In the genomic region with DNA sequence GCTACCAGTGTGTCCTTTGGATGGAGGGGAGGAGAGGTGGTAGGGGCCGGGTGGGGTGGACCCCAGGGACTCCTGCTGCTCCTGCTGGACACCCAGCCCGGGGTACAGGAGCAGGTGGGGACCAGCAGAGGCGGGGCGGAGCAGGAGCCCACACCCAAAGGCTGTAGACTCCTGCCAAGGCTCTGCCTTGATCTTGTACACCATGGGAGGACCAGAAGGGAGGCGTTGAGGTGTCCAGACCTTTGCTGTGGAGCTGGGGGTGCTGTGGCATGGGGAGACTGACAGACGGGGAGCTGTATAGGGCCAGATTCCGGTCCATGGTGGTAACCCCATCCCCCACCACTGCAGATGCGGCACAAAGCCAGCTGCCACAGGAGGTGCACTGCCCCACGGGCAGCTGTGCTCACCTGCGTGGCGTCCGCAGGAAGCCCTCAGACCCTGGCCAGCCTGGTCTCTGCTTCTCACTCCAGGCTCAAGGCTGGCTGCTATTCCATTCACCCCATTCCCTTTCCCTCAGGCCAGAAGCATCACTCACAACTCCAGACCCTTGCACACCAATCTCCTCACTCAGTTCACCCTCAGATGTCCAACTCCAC, we compare ENCODE assay signal across 1 cellular context.
TF ChIP-seq lines count a peak whose summit lies in the region.

No MANE protein-coding gene starts in this region.

TF ChIP-seq in WTC11, 78 proteins besides CTCF, POLR2A, EP300 and RAD21 (continued from another document):
- TF ChIP-seq, protein P1, sequence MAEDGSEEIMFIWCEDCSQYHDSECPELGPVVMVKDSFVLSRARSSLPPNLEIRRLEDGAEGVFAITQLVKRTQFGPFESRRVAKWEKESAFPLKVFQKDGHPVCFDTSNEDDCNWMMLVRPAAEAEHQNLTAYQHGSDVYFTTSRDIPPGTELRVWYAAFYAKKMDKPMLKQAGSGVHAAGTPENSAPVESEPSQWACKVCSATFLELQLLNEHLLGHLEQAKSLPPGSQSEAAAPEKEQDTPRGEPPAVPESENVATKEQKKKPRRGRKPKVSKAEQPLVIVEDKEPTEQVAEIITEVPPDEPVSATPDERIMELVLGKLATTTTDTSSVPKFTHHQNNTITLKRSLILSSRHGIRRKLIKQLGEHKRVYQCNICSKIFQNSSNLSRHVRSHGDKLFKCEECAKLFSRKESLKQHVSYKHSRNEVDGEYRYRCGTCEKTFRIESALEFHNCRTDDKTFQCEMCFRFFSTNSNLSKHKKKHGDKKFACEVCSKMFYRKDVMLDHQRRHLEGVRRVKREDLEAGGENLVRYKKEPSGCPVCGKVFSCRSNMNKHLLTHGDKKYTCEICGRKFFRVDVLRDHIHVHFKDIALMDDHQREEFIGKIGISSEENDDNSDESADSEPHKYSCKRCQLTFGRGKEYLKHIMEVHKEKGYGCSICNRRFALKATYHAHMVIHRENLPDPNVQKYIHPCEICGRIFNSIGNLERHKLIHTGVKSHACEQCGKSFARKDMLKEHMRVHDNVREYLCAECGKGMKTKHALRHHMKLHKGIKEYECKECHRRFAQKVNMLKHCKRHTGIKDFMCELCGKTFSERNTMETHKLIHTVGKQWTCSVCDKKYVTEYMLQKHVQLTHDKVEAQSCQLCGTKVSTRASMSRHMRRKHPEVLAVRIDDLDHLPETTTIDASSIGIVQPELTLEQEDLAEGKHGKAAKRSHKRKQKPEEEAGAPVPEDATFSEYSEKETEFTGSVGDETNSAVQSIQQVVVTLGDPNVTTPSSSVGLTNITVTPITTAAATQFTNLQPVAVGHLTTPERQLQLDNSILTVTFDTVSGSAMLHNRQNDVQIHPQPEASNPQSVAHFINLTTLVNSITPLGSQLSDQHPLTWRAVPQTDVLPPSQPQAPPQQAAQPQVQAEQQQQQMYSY (CRISPR knock-in tag; IDR thresholded peaks at IDR 0.05), result no peak
- TF ChIP-seq ZNF219 (CRISPR knock-in tag; IDR thresholded peaks at IDR 0.05; ENCODE audit: borderline replicate concordance), result no peak
- no peak for TF ChIP-seq ZNF138 (CRISPR knock-in tag; conservative IDR thresholded peaks at IDR 0.05)
